In genomic region chr19:16369664-16370576, GRCh38 we compare ENCODE assay signal across 14 cellular contexts.
DNase-seq lines count a peak whose midpoint lies in the region; ATAC-seq and TF ChIP-seq lines count a peak whose summit lies in the region.
"Had no signal": no experiment of that assay in that cellular context is flagged by ENCODE, and none has a peak within 500 bp of the region (broad histone marks: within the 10 kb centered on the region; RNA-seq: fewer than 3 reads in every experiment).

No MANE protein-coding gene starts in this region.

- H3K27ac ChIP-seq in HEK293 (ENCODE audit: extremely low read depth, low read depth, low read length) (no peak overlapping the region), VCaP (peak overlapping the region; percentile 85)
- H3K27ac ChIP-seq: GM23248, SJCRH30 had no signal

- peak; percentile 47 for DNase-seq in activated naive CD4-positive, alpha-beta T cell treated with anti-CD3 and anti-CD28 coated beads, Interleukin-2, amount 50 U/mL, for 16 hours
- peak; percentile 55 for DNase-seq in stimulated activated CD4-positive, alpha-beta T cell treated with anti-CD3 and anti-CD28 coated beads, Interleukin-4, amount 100 ng/mL, for 24 hours
- no peak for DNase-seq in C1 segment of cervical spinal cord (lab: John Stamatoyannopoulos, UW)
- no peak for DNase-seq in KG1 (lab: John Stamatoyannopoulos, UW)
- DNase-seq: dorsolateral prefrontal cortex, GM23248, NCI-H446 treated with DMSO at 0.1 percent for 48 hours, SJCRH30 had no signal

- POLR2A ChIA-PET in HEK293 (lab: Yijun Ruan, JAX) = no interaction called here

- H3K9me3 ChIP-seq in HEK293 (ENCODE audit: control insufficient read depth, insufficient read depth, low read depth, low read length) = no peaks in the 10 kb centered on the region
- H3K9me3 ChIP-seq: SJCRH30 had no signal

- ATAC-seq in GM21390 (IDR thresholded peaks at IDR 0.05; ENCODE audit: unreplicated experiment) = no peak
- no peak for ATAC-seq in GM19397 (IDR thresholded peaks at IDR 0.05; ENCODE audit: unreplicated experiment)
- ATAC-seq: activated T-cell treated with anti-CD3 and anti-CD28 coated beads, Interleukin-2, amount 50 U/mL, for 72 hours had no signal

- H3K36me3 ChIP-seq in HEK293 (ENCODE audit: control insufficient read depth in 2 of 2, insufficient read depth in 1 of 2, low read length in 2 of 2) = peaks cover 0 to 29% of the 10 kb centered on the region in 2 experiments; a peak in 1 of 3 replicates

- no peak overlapping the region for H3K4me3 ChIP-seq in HEK293 (ENCODE audit: low read depth, low read length)
- H3K4me3 ChIP-seq: dorsolateral prefrontal cortex, GM23248, lung, SJCRH30 had no signal

- CTCF ChIA-PET in HEK293 (lab: Yijun Ruan, JAX) = no interaction called here

- no peaks in the 10 kb centered on the region; the same call in 1 of the 2 replicates for H3K4me1 ChIP-seq in HEK293 (ENCODE audit: control insufficient read depth, insufficient read depth, low read length)
- H3K4me1 ChIP-seq: SJCRH30 had no signal

- no peak for TF ChIP-seq CTCF in HEK293 (tag by site-specific recombination; IDR thresholded peaks at IDR 0.05)
- no peak for TF ChIP-seq CTCF in VCaP (conservative IDR thresholded peaks at IDR 0.05)

TF ChIP-seq in HEK293, 187 proteins besides CTCF, POLR2A, EP300 and RAD21:
- TF ChIP-seq ZNF580 (tag by site-specific recombination; IDR thresholded peaks at IDR 0.05) (no peak), ZNF133 (tag by site-specific recombination; IDR thresholded peaks at IDR 0.05) (no peak), PRDM2 (tag by site-specific recombination; IDR thresholded peaks at IDR 0.05; ENCODE audit: borderline replicate concordance) (no peak), ZBTB11 (tag by site-specific recombination; conservative IDR thresholded peaks at IDR 0.05; ENCODE audit: low read depth) (no peak), ZSCAN16 (tag by site-specific recombination; IDR thresholded peaks at IDR 0.05) (no peak), ZNF555 (tag by site-specific recombination; conservative IDR thresholded peaks at IDR 0.05) (no peak), FEZF1 (tag by site-specific recombination; IDR thresholded peaks at IDR 0.05) (no peak), ZNF830 (tag by site-specific recombination; IDR thresholded peaks at IDR 0.05; ENCODE audit: low read depth) (no peak), ZSCAN4 (tag by site-specific recombination; IDR thresholded peaks at IDR 0.05) (peak; percentile 51)

Comparison
In these comparisons a context has a peak if more than half of its experiments do, and no peak if none do; other contexts are left out.
1. DNase-seq: peak in activated naive CD4-positive, alpha-beta T cell treated with anti-CD3 and anti-CD28 coated beads, Interleukin-2, amount 50 U/mL, for 16 hours (single experiment) and stimulated activated CD4-positive, alpha-beta T cell treated with anti-CD3 and anti-CD28 coated beads, Interleukin-4, amount 100 ng/mL, for 24 hours (single experiment); none in C1 segment of cervical spinal cord (0 of 14) and KG1 (single experiment).